Comparison of ENCODE assay signal across 15 cellular contexts in genomic region chr1:82371844-82372498, GRCh38.
A peak's percentile ranks its signal among the peaks of the same experiment; 100 is the strongest.
DNase-seq lines count a peak whose midpoint lies in the region; FAIRE-seq and TF ChIP-seq lines count a peak whose summit lies in the region.
"Had no signal": no experiment of that assay in that cellular context is flagged by ENCODE, and none has a peak within 500 bp of the region (broad histone marks: within the 10 kb centered on the region; RNA-seq: fewer than 3 reads in every experiment).

No MANE protein-coding gene starts in this region.

- POLR2A ChIA-PET in MCF 10A (lab: Yijun Ruan, JAX), result interaction anchor here (0.6 to 1.5 kb wide), 6 partner anchors 15 to 1365 kb away, joined by 3 to 6 read pairs (median 3); no protein-coding TSS in a partner anchor

- H3K36me3 ChIP-seq in mammary epithelial cell (ENCODE audit: insufficient read depth, low read length) (no peaks in the 10 kb centered on the region), SU-DHL-6 (ENCODE audit: low read length) (no peaks in the 10 kb centered on the region)

- intact Hi-C loops in mammary epithelial cell (cut with micrococcal nuclease) (no loop called here), MCF 10A (cut with micrococcal nuclease) (no loop called here)

- H3K4me3 Mint-ChIP-seq in MCF 10A (ENCODE audit: unreplicated experiment) (no peak overlapping the region), osteocyte (ENCODE audit: unreplicated experiment) (no peak overlapping the region)
- H3K4me3 Mint-ChIP-seq: CD14-positive monocyte had no signal

- H4K20me1 ChIP-seq in mammary epithelial cell (ENCODE audit: insufficient read depth, low read length) (no peaks in the 10 kb centered on the region), SU-DHL-6 (ENCODE audit: low read depth, low read length) (no peaks in the 10 kb centered on the region)

- H2AFZ ChIP-seq in mammary epithelial cell (ENCODE audit: low read depth, low read length) (peak overlapping the region; percentile 41), SU-DHL-6 (ENCODE audit: low read depth, low read length, severe bottlenecking) (peak overlapping the region; percentile 64)

- no peak overlapping the region for H3K27ac ChIP-seq in mammary epithelial cell (ENCODE audit: insufficient read depth, low read depth, low read length)
- no peak overlapping the region for H3K27ac ChIP-seq in SU-DHL-6 (ENCODE audit: low read depth, low read length)
- H3K27ac ChIP-seq: A549, SK-N-MC had no signal

- H3K9me2 ChIP-seq in SU-DHL-6 (replicated peaks; ENCODE audit: insufficient read depth, low read length), result no peaks in the 10 kb centered on the region

- in situ Hi-C loops in mammary epithelial cell (cut with MboI; ENCODE audit: low sequenced_read_pairs in 2 of 2), result no loop called here

- no peaks in the 10 kb centered on the region for H3K79me2 ChIP-seq in mammary epithelial cell (ENCODE audit: insufficient read depth, low read length)
- no peaks in the 10 kb centered on the region for H3K79me2 ChIP-seq in SU-DHL-6 (ENCODE audit: insufficient read depth, low read length)

- no peak for FAIRE-seq in frontal cortex (lab: Jason Lieb, UNC)
- FAIRE-seq: A549 had no signal

- H3K4me2 ChIP-seq in mammary epithelial cell (ENCODE audit: insufficient read depth, low read depth, low read length), result no peak overlapping the region
- peak overlapping the region; percentile 21 for H3K4me2 ChIP-seq in SU-DHL-6 (ENCODE audit: low read depth, low read length, poor library complexity, severe bottlenecking)
- H3K4me2 ChIP-seq: A549 had no signal

- H3K27me3 ChIP-seq in mammary epithelial cell (ENCODE audit: insufficient read depth, low read length) (no peaks in the 10 kb centered on the region), SU-DHL-6 (ENCODE audit: low read length) (no peaks in the 10 kb centered on the region)

- TF ChIP-seq CTCF in mammary epithelial cell (conservative IDR thresholded peaks at IDR 0.05 in 1 of 2, IDR thresholded peaks at IDR 0.05 in 1 of 2; ENCODE audit: extremely low read depth in 1 of 2, insufficient read depth in 1 of 2, low read depth in 1 of 2, low read length in 2 of 2) (no peak), MCF 10A (IDR thresholded peaks at IDR 0.05; ENCODE audit: unreplicated experiment) (no peak), SU-DHL-6 (IDR thresholded peaks at IDR 0.05; ENCODE audit: insufficient read depth, low read length, poor library complexity, severe bottlenecking) (no peak), fibroblast of pulmonary artery (IDR thresholded peaks at IDR 0.05; ENCODE audit: low read length, missing control alignments) (no peak), osteocyte (IDR thresholded peaks at IDR 0.05) (no peak)

- H3K9me3 ChIP-seq in mammary epithelial cell (replicated peaks; ENCODE audit: insufficient read depth, low read length) (no peaks in the 10 kb centered on the region), SU-DHL-6 (ENCODE audit: insufficient read depth, low read length) (no peaks in the 10 kb centered on the region)
- H3K9me3 ChIP-seq: A549 had no signal

- H3K27me3 Mint-ChIP-seq in MCF 10A (ENCODE audit: insufficient read depth, unreplicated experiment) (no peaks in the 10 kb centered on the region), osteocyte (ENCODE audit: unreplicated experiment) (no peaks in the 10 kb centered on the region)

- peaks cover 19% of the 10 kb centered on the region for H3K4me1 ChIP-seq in mammary epithelial cell (ENCODE audit: insufficient read depth, low read length)
- H3K4me1 ChIP-seq: A549 had no signal

- WGBS in mammary epithelial cell (ENCODE audit: low coverage, missing lambda C conversion rate), result 8% methylated on average over 3 of the region's 3 CpGs

- BruUV-seq in mammary epithelial cell (replicated peaks; lab: Mats Ljungman, UMichigan) (no TSS peak), MCF 10A (replicated peaks; lab: Mats Ljungman, UMichigan) (no TSS peak)

- H3K4me3 ChIP-seq in mammary epithelial cell (replicated peaks in 1 of 3; ENCODE audit: insufficient read depth in 1 of 3, low read depth in 2 of 3, low read length in 3 of 3) (no peak overlapping the region), SU-DHL-6 (ENCODE audit: insufficient read depth, low read length, poor library complexity, severe bottlenecking) (peak overlapping the region; percentile 13), fibroblast of pulmonary artery (replicated peaks; ENCODE audit: low read depth, low read length) (no peak overlapping the region)
- H3K4me3 ChIP-seq: A549, SK-N-MC had no signal

- DNase-seq in mammary epithelial cell (peak; percentile 54), MCF 10A (ENCODE audit: unreplicated experiment) (no peak), fibroblast of pulmonary artery (ENCODE audit: low read depth) (peak; percentile 2), osteocyte (ENCODE audit: extremely low spot score, unreplicated experiment) (no peak), NCI-H2196 treated with DMSO at 0.1 percent for 48 hours (lab: John Stamatoyannopoulos, UW; ENCODE audit: unreplicated experiment) (no peak), frontal cortex (ENCODE audit: low spot score in 2 of 2) (no peak), activated gamma-delta T cell treated with Interleukin-2 at 50 U/mL for 16 hours (no peak)
- DNase-seq: COR-L47, DMS53, NCI-H1092, NCI-H774 had no signal

- dilution Hi-C loops in mammary epithelial cell (cut with HindIII; ENCODE audit: low sequenced_read_pairs), result no loop called here

- CTCF ChIA-PET in mammary epithelial cell (lab: Charles Lee; ENCODE audit: low non-redundant PET) (no interaction called here), MCF 10A (lab: Yijun Ruan, JAX) (interaction anchor here (0.7 kb wide), 1 partner anchor 266 kb away, joined by 3 read pairs; no protein-coding TSS in a partner anchor)

- H3K9me3 Mint-ChIP-seq in MCF 10A (ENCODE audit: unreplicated experiment) (peaks cover 7% of the 10 kb centered on the region), osteocyte (ENCODE audit: unreplicated experiment) (peaks cover 6% of the 10 kb centered on the region)

- peaks cover 14% of the 10 kb centered on the region for H3K4me1 Mint-ChIP-seq in MCF 10A (ENCODE audit: insufficient read depth, unreplicated experiment)
- peaks cover 22% of the 10 kb centered on the region for H3K4me1 Mint-ChIP-seq in osteocyte (ENCODE audit: unreplicated experiment)
- H3K4me1 Mint-ChIP-seq: CD14-positive monocyte had no signal

- no peaks in the 10 kb centered on the region for H3F3A ChIP-seq in SU-DHL-6 (ENCODE audit: insufficient read depth)

- H3K36me3 Mint-ChIP-seq in MCF 10A (ENCODE audit: insufficient read depth, unreplicated experiment) (peaks cover 7% of the 10 kb centered on the region), osteocyte (ENCODE audit: unreplicated experiment) (peaks cover 2% of the 10 kb centered on the region)
- H3K36me3 Mint-ChIP-seq: CD14-positive monocyte had no signal

- H3K27ac Mint-ChIP-seq in MCF 10A (ENCODE audit: low read depth, unreplicated experiment) (no peak overlapping the region), osteocyte (ENCODE audit: unreplicated experiment) (peak overlapping the region; percentile 39)
- H3K27ac Mint-ChIP-seq: CD14-positive monocyte had no signal

- H3K9ac ChIP-seq in mammary epithelial cell (ENCODE audit: insufficient read depth, low read length), result no peak overlapping the region
- H3K9ac ChIP-seq in SU-DHL-6 (ENCODE audit: low read length), result no peak overlapping the region

Comparison
In these comparisons a context has a peak if more than half of its experiments do, and no peak if none do; other contexts are left out.
1. DNase-seq: peak in mammary epithelial cell (single experiment) and fibroblast of pulmonary artery (single experiment); none in MCF 10A (single experiment), osteocyte (single experiment), NCI-H2196 treated with DMSO at 0.1 percent for 48 hours (single experiment), frontal cortex (0 of 2) and activated gamma-delta T cell treated with Interleukin-2 at 50 U/mL for 16 hours (single experiment).